15 cellular contexts compared by ENCODE assay signal in the genomic region with DNA sequence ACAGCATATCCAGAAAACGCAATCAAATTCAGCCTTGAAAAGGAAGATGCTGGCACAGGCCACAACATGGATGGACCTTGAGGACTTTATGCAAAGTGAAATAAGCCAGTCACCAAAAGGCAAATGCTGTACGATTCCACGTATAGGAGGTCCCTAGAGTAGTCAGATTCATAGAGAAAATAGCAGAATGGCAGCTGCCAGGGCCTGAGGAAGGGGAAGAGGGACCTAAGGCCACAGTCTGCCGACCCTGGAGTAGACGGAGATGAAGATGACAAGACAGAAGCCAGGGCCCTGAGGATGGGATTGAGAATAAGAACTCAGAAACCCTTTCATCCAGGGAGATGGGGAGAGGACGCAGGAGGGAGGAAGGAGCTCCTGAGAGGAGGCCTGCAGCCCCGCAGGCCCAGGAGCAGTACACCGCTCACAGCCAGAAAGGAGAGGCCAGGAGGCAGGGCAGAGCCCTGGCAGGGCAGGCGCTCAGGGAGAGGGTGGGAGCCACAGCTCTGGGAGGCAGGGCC. TPM values are rescaled to one million over a fixed set of nuclear protein-coding genes. Genes with fewer than 3 reads are reported as not detected.
DNase-seq lines count a peak whose midpoint lies in the region; ATAC-seq and TF ChIP-seq lines count a peak whose summit lies in the region.
"Had no signal": no experiment of that assay in that cellular context is flagged by ENCODE, and none has a peak within 500 bp of the region (broad histone marks: within the 10 kb centered on the region; RNA-seq: fewer than 3 reads in every experiment).

No MANE protein-coding gene starts in this region.

- no peaks in the 10 kb centered on the region for H3K36me3 ChIP-seq in GM23338 (ENCODE audit: insufficient read depth)
- H3K36me3 ChIP-seq: ovary had no signal

- H3K4me3 Mint-ChIP-seq in activated naive CD4-positive, alpha-beta T cell treated with anti-CD3 and anti-CD28 coated beads, Interleukin-2, amount 50 U/mL, for 24 hours: peak overlapping the region; percentile 62
- peak overlapping the region; percentile 83 for H3K4me3 Mint-ChIP-seq in activated naive CD8-positive, alpha-beta T cell treated with anti-CD3 and anti-CD28 coated beads, Interleukin-2, amount 10 ng/mL, durations not matched to agents 7 days and 5 days
- no peak overlapping the region; the same call in 2 of the 3 replicates for H3K4me3 Mint-ChIP-seq in GM23338

- ATAC-seq in HG03280 (IDR thresholded peaks at IDR 0.05; ENCODE audit: unreplicated experiment) (peak; percentile 5), HG03342 (IDR thresholded peaks at IDR 0.05; ENCODE audit: unreplicated experiment) (no peak), HG03196 (IDR thresholded peaks at IDR 0.05; ENCODE audit: unreplicated experiment) (no peak), GM23338 (no peak)
- no peak for ATAC-seq in activated naive CD8-positive, alpha-beta T cell treated with anti-CD3 and anti-CD28 coated beads, Interleukin-2, amount 10 ng/mL, durations not matched to agents 7 days and 5 days (ENCODE audit: low read depth)

- peak overlapping the region; percentile 89 for H3K27ac Mint-ChIP-seq in activated naive CD4-positive, alpha-beta T cell treated with anti-CD3 and anti-CD28 coated beads, Interleukin-2, amount 50 U/mL, for 24 hours
- H3K27ac Mint-ChIP-seq in activated naive CD8-positive, alpha-beta T cell treated with anti-CD3 and anti-CD28 coated beads, Interleukin-2, amount 10 ng/mL, durations not matched to agents 7 days and 5 days: peak overlapping the region; percentile 95
- no peak overlapping the region for H3K27ac Mint-ChIP-seq in GM23338

- H3K4me2 ChIP-seq in GM23338: no peak overlapping the region

- H3K4me3 ChIP-seq in GM23338: no peak overlapping the region
- H3K4me3 ChIP-seq: ovary had no signal

- no peaks in the 10 kb centered on the region for H3F3A ChIP-seq in GM23338 (replicated peaks; ENCODE audit: low read depth)

- no peaks in the 10 kb centered on the region for H3K4me1 ChIP-seq in GM23338 (ENCODE audit: insufficient read depth)

- peaks cover 10% of the 10 kb centered on the region for H3K36me3 Mint-ChIP-seq in activated naive CD4-positive, alpha-beta T cell treated with anti-CD3 and anti-CD28 coated beads, Interleukin-2, amount 50 U/mL, for 24 hours
- peaks cover 9% of the 10 kb centered on the region for H3K36me3 Mint-ChIP-seq in activated naive CD8-positive, alpha-beta T cell treated with anti-CD3 and anti-CD28 coated beads, Interleukin-2, amount 10 ng/mL, durations not matched to agents 7 days and 5 days
- peaks cover 16% of the 10 kb centered on the region; the same call in 2 of the 3 replicates for H3K36me3 Mint-ChIP-seq in GM23338 (ENCODE audit: low read depth)

- H3K27me3 Mint-ChIP-seq in activated naive CD4-positive, alpha-beta T cell treated with anti-CD3 and anti-CD28 coated beads, Interleukin-2, amount 50 U/mL, for 24 hours: no peaks in the 10 kb centered on the region
- no peaks in the 10 kb centered on the region for H3K27me3 Mint-ChIP-seq in activated naive CD8-positive, alpha-beta T cell treated with anti-CD3 and anti-CD28 coated beads, Interleukin-2, amount 10 ng/mL, durations not matched to agents 7 days and 5 days
- peaks cover 2% of the 10 kb centered on the region for H3K27me3 Mint-ChIP-seq in GM23338 (ENCODE audit: insufficient read depth, low read depth, poor library complexity)

- H3K79me2 ChIP-seq in GM23338 (replicated peaks; ENCODE audit: insufficient read depth): no peaks in the 10 kb centered on the region

- H3K9me2 ChIP-seq in GM23338 (ENCODE audit: insufficient read depth): no peaks in the 10 kb centered on the region

- H3K27me3 ChIP-seq in GM23338 (ENCODE audit: insufficient read depth): no peaks in the 10 kb centered on the region
- H3K27me3 ChIP-seq: ovary had no signal

- no peak for TF ChIP-seq CTCF in GM23338 (conservative IDR thresholded peaks at IDR 0.05; ENCODE audit: low read depth in 2 of 2)

- H3K4me1 Mint-ChIP-seq in activated naive CD4-positive, alpha-beta T cell treated with anti-CD3 and anti-CD28 coated beads, Interleukin-2, amount 50 U/mL, for 24 hours: peaks cover 54% of the 10 kb centered on the region
- peaks cover 45% of the 10 kb centered on the region for H3K4me1 Mint-ChIP-seq in activated naive CD8-positive, alpha-beta T cell treated with anti-CD3 and anti-CD28 coated beads, Interleukin-2, amount 10 ng/mL, durations not matched to agents 7 days and 5 days
- H3K4me1 Mint-ChIP-seq in GM23338: no peaks in the 10 kb centered on the region

- H2AFZ ChIP-seq in GM23338: no peak overlapping the region

- no peaks in the 10 kb centered on the region for H4K20me1 ChIP-seq in GM23338 (replicated peaks; ENCODE audit: insufficient read depth)

- POLR2A ChIA-PET in activated naive CD8-positive, alpha-beta T cell treated with anti-CD3 and anti-CD28 coated beads, Interleukin-2, amount 10 ng/mL, durations not matched to agents 7 days and 5 days (lab: Charles Lee): interaction anchor here (0.6 to 5.3 kb wide), 7 partner anchors 8 to 205 kb away, joined by 4 to 29 read pairs (median 6); a partner anchor contains a TSS

- H3K27ac ChIP-seq in GM23338 (ENCODE audit: low read depth): no peak overlapping the region
- H3K27ac ChIP-seq: epithelial cell of prostate, ovary had no signal

- DNase-seq in activated naive CD4-positive, alpha-beta T cell (lab: John Stamatoyannopoulos, UW): no peak
- DNase-seq in activated naive CD8-positive, alpha-beta T cell treated with anti-CD3 and anti-CD28 coated beads, Interleukin-2, amount 10 ng/mL, durations not matched to agents 7 days and 5 days: no peak
- DNase-seq in 8988T: no peak
- no peak for DNase-seq in GM23338 (ENCODE audit: low spot score)
- DNase-seq: cerebellar nuclear complex, DMS79, GOT3, NCI-H1694 treated with DMSO at 0.1 percent for 48 hours, NCI-H510A treated with DMSO at 0.1 percent for 48 hours, ovary had no signal

- no peaks in the 10 kb centered on the region for H3K9me3 Mint-ChIP-seq in activated naive CD4-positive, alpha-beta T cell treated with anti-CD3 and anti-CD28 coated beads, Interleukin-2, amount 50 U/mL, for 24 hours
- H3K9me3 Mint-ChIP-seq in activated naive CD8-positive, alpha-beta T cell treated with anti-CD3 and anti-CD28 coated beads, Interleukin-2, amount 10 ng/mL, durations not matched to agents 7 days and 5 days: no peaks in the 10 kb centered on the region
- no peaks in the 10 kb centered on the region; the same call in 2 of the 3 replicates for H3K9me3 Mint-ChIP-seq in GM23338

TF ChIP-seq in GM23338, 12 proteins besides CTCF, POLR2A, EP300 and RAD21 (continues in another document):
- no peak for TF ChIP-seq JUNB (IDR thresholded peaks at IDR 0.05; ENCODE audit: unreplicated experiment)
- no peak for TF ChIP-seq EZH2 (IDR thresholded peaks at IDR 0.05; ENCODE audit: low read depth, unreplicated experiment)
- TF ChIP-seq, protein P1, sequence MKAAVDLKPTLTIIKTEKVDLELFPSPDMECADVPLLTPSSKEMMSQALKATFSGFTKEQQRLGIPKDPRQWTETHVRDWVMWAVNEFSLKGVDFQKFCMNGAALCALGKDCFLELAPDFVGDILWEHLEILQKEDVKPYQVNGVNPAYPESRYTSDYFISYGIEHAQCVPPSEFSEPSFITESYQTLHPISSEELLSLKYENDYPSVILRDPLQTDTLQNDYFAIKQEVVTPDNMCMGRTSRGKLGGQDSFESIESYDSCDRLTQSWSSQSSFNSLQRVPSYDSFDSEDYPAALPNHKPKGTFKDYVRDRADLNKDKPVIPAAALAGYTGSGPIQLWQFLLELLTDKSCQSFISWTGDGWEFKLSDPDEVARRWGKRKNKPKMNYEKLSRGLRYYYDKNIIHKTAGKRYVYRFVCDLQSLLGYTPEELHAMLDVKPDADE (IDR thresholded peaks at IDR 0.05): no peak

RNA-seq across cellular contexts. Expression of a gene that starts 8.1 kb away (rescaled TPM):
- 10 to 100 TPM; 88.1 to 88.9 TPM for total RNA-seq in activated naive CD8-positive, alpha-beta T cell treated with anti-CD3 and anti-CD28 coated beads, Interleukin-2, amount 10 ng/mL, durations not matched to agents 7 days and 5 days
- 58.0 and 63.6 TPM in 2 replicates for total RNA-seq in GM23338 (2014; rRNA removed; shearing (Covaris generic))
- 15.3 and 15.7 TPM in 2 replicates for polyA plus RNA-seq in GM23338 (2016; fragmentation: Nextera tagmentation; extraction: Ambion mirVana)

RNA-seq across cellular contexts. Expression of a gene that starts 39.1 kb away (rescaled TPM):
- 100 to 1,000 TPM; 132 to 153 TPM for total RNA-seq in activated naive CD8-positive, alpha-beta T cell treated with anti-CD3 and anti-CD28 coated beads, Interleukin-2, amount 10 ng/mL, durations not matched to agents 7 days and 5 days
- 37.6 and 38.4 TPM in 2 replicates for total RNA-seq in GM23338 (2014; rRNA removed; shearing (Covaris generic))
- 12.4 and 12.5 TPM in 2 replicates for polyA plus RNA-seq in GM23338 (2016; fragmentation: Nextera tagmentation; extraction: Ambion mirVana)

RNA-seq across cellular contexts. Expression of a gene that starts 40.1 kb away (rescaled TPM):
- 10 to 100 TPM; 78.8 to 84.6 TPM for total RNA-seq in activated naive CD8-positive, alpha-beta T cell treated with anti-CD3 and anti-CD28 coated beads, Interleukin-2, amount 10 ng/mL, durations not matched to agents 7 days and 5 days
- total RNA-seq in GM23338 (2014; rRNA removed; shearing (Covaris generic)): 48.2 and 60.2 TPM in 2 replicates
- polyA plus RNA-seq in GM23338 (2016; fragmentation: Nextera tagmentation; extraction: Ambion mirVana): 94.3 and 98.6 TPM in 2 replicates
